2 cellular contexts compared by ENCODE assay signal in the genomic region with DNA sequence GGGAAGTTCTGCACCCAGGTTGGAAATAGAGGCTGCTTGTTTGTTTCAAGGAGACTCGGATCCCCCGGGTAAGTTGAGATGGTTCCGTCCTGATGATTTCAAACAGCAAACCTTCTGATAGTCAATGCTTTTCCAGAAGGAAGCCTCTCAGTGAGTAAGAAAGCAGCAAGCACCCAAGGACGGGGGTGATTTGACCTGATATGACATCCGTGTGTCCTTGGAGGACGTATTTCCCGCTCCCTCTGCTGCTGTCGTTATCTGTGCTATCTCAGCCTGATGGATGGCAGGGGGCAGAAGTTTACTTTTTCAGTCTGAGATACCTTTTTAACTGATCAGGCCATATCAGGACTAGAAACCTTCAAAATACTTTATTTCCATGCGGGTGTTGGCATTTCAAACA.
TF ChIP-seq lines count a peak whose summit lies in the region.

No MANE protein-coding gene starts in this region.

TF ChIP-seq in HCT116, 20 proteins besides CTCF, POLR2A, EP300 and RAD21 (continued from another document):
- TF ChIP-seq, protein P1, sequence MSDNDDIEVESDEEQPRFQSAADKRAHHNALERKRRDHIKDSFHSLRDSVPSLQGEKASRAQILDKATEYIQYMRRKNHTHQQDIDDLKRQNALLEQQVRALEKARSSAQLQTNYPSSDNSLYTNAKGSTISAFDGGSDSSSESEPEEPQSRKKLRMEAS (IDR thresholded peaks at IDR 0.05) = no peak
- no peak for TF ChIP-seq POLR2AphosphoS5 (IDR thresholded peaks at IDR 0.05; ENCODE audit: low read depth, low read length)
- no peak for TF ChIP-seq SIN3A (IDR thresholded peaks at IDR 0.05; ENCODE audit: low read depth)
- no peak for TF ChIP-seq REST (IDR thresholded peaks at IDR 0.05; ENCODE audit: low read depth)
- no peak for TF ChIP-seq JUND (IDR thresholded peaks at IDR 0.05)
- no peak for TF ChIP-seq EZH2 (IDR thresholded peaks at IDR 0.05)
- TF ChIP-seq ZFX (IDR thresholded peaks at IDR 0.05) = no peak

TF ChIP-seq in K562, 482 proteins besides CTCF, POLR2A, EP300 and RAD21 (continued from another document):
- TF ChIP-seq, protein P2, sequence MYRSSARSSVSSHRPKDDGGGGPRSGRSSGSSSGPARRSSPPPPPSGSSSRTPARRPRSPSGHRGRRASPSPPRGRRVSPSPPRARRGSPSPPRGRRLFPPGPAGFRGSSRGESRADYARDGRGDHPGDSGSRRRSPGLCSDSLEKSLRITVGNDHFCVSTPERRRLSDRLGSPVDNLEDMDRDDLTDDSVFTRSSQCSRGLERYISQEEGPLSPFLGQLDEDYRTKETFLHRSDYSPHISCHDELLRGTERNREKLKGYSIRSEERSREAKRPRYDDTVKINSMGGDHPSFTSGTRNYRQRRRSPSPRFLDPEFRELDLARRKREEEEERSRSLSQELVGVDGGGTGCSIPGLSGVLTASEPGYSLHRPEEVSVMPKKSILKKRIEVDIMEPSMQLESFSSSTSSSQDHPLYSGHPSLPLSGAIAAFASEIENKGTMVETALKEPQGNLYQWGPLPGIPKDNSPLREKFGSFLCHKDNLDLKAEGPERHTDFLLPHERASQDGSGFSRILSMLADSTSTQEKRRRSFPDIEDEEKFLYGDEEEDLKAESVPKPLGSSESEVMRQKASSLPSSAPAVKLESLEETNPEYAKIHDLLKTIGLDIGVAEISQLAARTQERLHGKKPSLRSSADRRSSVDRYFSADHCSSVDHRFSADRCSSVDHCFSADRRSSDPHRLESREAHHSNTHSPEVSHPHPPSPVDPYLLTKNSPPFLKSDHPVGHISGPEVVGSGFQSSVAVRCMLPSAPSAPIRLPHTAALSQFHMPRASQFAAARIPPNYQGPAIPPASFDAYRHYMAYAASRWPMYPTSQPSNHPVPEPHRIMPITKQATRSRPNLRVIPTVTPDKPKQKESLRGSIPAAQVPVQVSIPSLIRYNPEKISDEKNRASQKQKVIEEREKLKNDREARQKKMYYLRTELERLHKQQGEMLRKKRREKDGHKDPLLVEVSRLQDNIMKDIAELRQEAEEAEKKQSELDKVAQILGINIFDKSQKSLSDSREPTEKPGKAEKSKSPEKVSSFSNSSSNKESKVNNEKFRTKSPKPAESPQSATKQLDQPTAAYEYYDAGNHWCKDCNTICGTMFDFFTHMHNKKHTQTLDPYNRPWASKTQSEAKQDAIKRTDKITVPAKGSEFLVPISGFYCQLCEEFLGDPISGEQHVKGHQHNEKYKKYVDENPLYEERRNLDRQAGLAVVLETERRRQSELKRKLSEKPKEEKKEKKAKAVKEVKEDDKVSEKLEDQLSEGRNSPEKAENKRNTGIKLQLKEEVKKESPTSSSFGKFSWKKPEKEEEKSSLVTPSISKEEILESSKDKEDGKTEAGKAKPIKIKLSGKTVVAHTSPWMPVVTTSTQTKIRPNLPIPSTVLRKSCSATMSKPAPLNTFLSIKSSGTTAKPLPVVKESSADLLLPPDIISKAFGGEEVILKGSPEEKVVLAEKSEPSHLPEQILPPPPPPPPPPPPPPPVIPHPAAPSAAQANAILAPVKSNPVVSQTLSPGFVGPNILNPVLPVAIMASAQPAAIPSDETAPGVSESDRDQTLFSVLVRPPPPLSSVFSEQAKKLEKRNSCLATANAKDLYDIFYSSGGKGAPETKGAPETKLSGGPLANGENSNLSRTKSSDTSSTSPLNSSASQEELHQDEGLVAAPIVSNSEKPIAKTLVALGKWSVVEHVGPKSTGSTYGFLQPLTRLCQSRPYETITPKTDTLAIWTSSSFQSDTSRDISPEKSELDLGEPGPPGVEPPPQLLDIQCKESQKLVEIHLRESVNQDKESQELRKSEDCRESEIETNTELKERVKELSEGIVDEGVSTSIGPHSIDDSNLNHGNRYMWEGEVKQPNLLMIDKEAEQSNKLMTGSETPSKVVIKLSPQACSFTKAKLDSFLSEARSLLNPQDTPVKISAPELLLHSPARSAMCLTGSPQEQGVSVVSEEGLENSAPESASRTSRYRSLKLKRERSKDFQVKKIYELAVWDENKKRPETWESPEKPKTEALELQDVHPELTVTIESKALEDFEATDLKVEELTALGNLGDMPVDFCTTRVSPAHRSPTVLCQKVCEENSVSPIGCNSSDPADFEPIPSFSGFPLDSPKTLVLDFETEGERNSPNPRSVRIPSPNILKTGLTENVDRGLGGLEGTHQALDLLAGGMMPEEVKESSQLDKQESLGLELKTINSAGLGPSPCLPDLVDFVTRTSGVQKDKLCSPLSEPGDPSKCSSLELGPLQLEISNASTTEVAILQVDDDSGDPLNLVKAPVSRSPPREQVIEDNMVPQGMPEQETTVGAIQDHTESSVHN (IDR thresholded peaks at IDR 0.05; ENCODE audit: borderline replicate concordance in 1 of 2, low read depth in 1 of 2) = no peak
- TF ChIP-seq ZSCAN32 (CRISPR knock-in tag; IDR thresholded peaks at IDR 0.05) (no peak), CBFA2T3 (IDR thresholded peaks at IDR 0.05) (no peak), EHMT2 (IDR thresholded peaks at IDR 0.05) (no peak), ESRRA (IDR thresholded peaks at IDR 0.05; ENCODE audit: borderline replicate concordance, low read depth) (peak; percentile 89), RCOR1 (IDR thresholded peaks at IDR 0.05; ENCODE audit: borderline replicate concordance in 1 of 2, low read depth in 2 of 2, low read length in 2 of 2) (0 out of 4 replicates have a peak, but pooled peaks of 1 of the 2 experiments have one; percentile 37), ZNF764 (CRISPR knock-in tag; IDR thresholded peaks at IDR 0.05; ENCODE audit: low read depth) (no peak), JUNB (CRISPR knock-in tag; conservative IDR thresholded peaks at IDR 0.05) (no peak), NCOA6 (IDR thresholded peaks at IDR 0.05) (no peak), MEIS2 (IDR thresholded peaks at IDR 0.05; ENCODE audit: partially characterized antibody) (peak; percentile 34), PRDM10 (IDR thresholded peaks at IDR 0.05; ENCODE audit: partially characterized antibody) (peak; percentile 60), BRD4 (IDR thresholded peaks at IDR 0.05) (no peak)
- TF ChIP-seq, protein P3, sequence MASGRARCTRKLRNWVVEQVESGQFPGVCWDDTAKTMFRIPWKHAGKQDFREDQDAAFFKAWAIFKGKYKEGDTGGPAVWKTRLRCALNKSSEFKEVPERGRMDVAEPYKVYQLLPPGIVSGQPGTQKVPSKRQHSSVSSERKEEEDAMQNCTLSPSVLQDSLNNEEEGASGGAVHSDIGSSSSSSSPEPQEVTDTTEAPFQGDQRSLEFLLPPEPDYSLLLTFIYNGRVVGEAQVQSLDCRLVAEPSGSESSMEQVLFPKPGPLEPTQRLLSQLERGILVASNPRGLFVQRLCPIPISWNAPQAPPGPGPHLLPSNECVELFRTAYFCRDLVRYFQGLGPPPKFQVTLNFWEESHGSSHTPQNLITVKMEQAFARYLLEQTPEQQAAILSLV (tag; IDR thresholded peaks at IDR 0.05) = no peak
TF ChIP-seq in K562: peak in this region for 5.
